22 cellular contexts compared by ENCODE assay signal in the genomic region with DNA sequence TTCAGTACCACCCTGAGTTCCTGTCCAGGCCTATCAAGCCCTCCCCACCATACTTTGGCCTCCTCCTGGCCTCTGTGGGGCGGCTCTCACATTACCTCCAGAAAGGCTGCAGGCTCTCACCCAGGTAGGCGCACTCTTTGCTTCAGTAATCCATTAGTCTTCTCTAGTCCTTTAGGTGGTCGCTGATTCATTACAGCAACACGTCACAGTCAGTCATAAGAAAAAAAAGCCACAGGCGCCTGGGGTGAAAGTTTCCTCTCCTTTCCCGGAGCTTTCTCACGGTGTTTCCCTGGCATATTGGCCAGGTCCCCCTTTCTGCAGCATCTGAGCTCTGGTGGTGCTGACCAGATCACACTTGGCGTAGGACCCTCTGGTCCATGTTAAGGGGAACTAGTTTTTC.
"Had no signal": no experiment of that assay in that cellular context is flagged by ENCODE, and none has a peak within 500 bp of the region (broad histone marks: within the 10 kb centered on the region; RNA-seq: fewer than 3 reads in every experiment).

No MANE protein-coding gene starts in this region.

- DNase-seq: activated CD4-positive, alpha-beta T cell treated with anti-CD3 and anti-CD28 coated beads, Interleukin-2, amount 50 U/mL, for 4 hours; activated CD8-positive, alpha-beta memory T cell treated with anti-CD3 and anti-CD28 coated beads, Interleukin-2, amount 10 ng/mL, durations not matched to agents 7 days and 5 days; activated gamma-delta T cell treated with Interleukin-2 at 50 U/mL for 16 hours; activated naive CD8-positive, alpha-beta T cell treated with anti-CD3 and anti-CD28 coated beads for 36 hours; activated T-cell treated with anti-CD3 and anti-CD28 coated beads, Interleukin-2, amount 50 U/mL, for 4 hours; amygdala; effector memory CD4-positive, alpha-beta T cell; heart left ventricle; left ventricle myocardium inferior; natural killer cell; posterior cingulate gyrus; stimulated activated CD4-positive, alpha-beta T cell treated with anti-CD3 and anti-CD28 coated beads, Interleukin-15, amount 100 ng/mL, for 24 hours; stimulated activated CD4-positive, alpha-beta T cell treated with anti-CD3 and anti-CD28 coated beads, Interleukin-4, amount 100 ng/mL, for 1 hour; stimulated activated naive B cell treated with anti-CD40 and anti-IgM and Interleukin-4, amounts not matched to agents 10 μg/mL and 1 μg/mL and 100 μg/mL, for 72 hours; T-helper 2 cell had no signal

- H3K4me3 Mint-ChIP-seq: activated CD8-positive, alpha-beta memory T cell treated with anti-CD3 and anti-CD28 coated beads, Interleukin-2, amount 10 ng/mL, durations not matched to agents 7 days and 5 days; activated naive CD8-positive, alpha-beta T cell treated with anti-CD3 and anti-CD28 coated beads for 36 hours; activated T-cell treated with anti-CD3 and anti-CD28 coated beads, Interleukin-2, amount 50 U/mL, for 4 hours; dendritic cell treated with granulocyte-macrophage colony-stimulating factor and Interleukin-4, amounts not matched to agents 40 ng/mL and 50 ng/mL, for 4 days; memory B cell; natural killer cell; stimulated activated naive B cell treated with anti-CD40 and anti-IgM and Interleukin-4, amounts not matched to agents 10 μg/mL and 1 μg/mL and 100 μg/mL, for 72 hours had no signal

- H3K4me3 ChIP-seq: heart left ventricle, left ventricle myocardium inferior, right atrium auricular region, skin epidermis, tibial artery, vagina had no signal

- H3K4me1 Mint-ChIP-seq: memory B cell had no signal

- H3K27ac ChIP-seq: heart left ventricle, left ventricle myocardium inferior, right atrium auricular region, skin epidermis, tibial artery, vagina had no signal

- H3K27ac Mint-ChIP-seq: activated CD8-positive, alpha-beta memory T cell treated with anti-CD3 and anti-CD28 coated beads, Interleukin-2, amount 10 ng/mL, durations not matched to agents 7 days and 5 days; activated naive CD8-positive, alpha-beta T cell treated with anti-CD3 and anti-CD28 coated beads for 36 hours; dendritic cell treated with granulocyte-macrophage colony-stimulating factor and Interleukin-4, amounts not matched to agents 40 ng/mL and 50 ng/mL, for 4 days; memory B cell; natural killer cell; stimulated activated naive B cell treated with anti-CD40 and anti-IgM and Interleukin-4, amounts not matched to agents 10 μg/mL and 1 μg/mL and 100 μg/mL, for 72 hours had no signal

- H3K9me3 ChIP-seq: heart left ventricle, left ventricle myocardium inferior, right atrium auricular region, tibial artery, vagina had no signal

- FAIRE-seq: frontal cortex had no signal

- H3K27me3 ChIP-seq: heart left ventricle, right atrium auricular region, tibial artery, vagina had no signal

- H3K9me3 Mint-ChIP-seq: activated naive CD8-positive, alpha-beta T cell treated with anti-CD3 and anti-CD28 coated beads for 36 hours; activated T-cell treated with anti-CD3 and anti-CD28 coated beads, Interleukin-2, amount 50 U/mL, for 4 hours; dendritic cell treated with granulocyte-macrophage colony-stimulating factor and Interleukin-4, amounts not matched to agents 40 ng/mL and 50 ng/mL, for 4 days; memory B cell; natural killer cell; stimulated activated naive B cell treated with anti-CD40 and anti-IgM and Interleukin-4, amounts not matched to agents 10 μg/mL and 1 μg/mL and 100 μg/mL, for 72 hours had no signal

- H3K4me1 ChIP-seq: vagina had no signal

- H3K27me3 Mint-ChIP-seq: activated CD8-positive, alpha-beta memory T cell treated with anti-CD3 and anti-CD28 coated beads, Interleukin-2, amount 10 ng/mL, durations not matched to agents 7 days and 5 days; activated naive CD8-positive, alpha-beta T cell treated with anti-CD3 and anti-CD28 coated beads for 36 hours; dendritic cell treated with granulocyte-macrophage colony-stimulating factor and Interleukin-4, amounts not matched to agents 40 ng/mL and 50 ng/mL, for 4 days; memory B cell; stimulated activated naive B cell treated with anti-CD40 and anti-IgM and Interleukin-4, amounts not matched to agents 10 μg/mL and 1 μg/mL and 100 μg/mL, for 72 hours had no signal
